In the genomic region with DNA sequence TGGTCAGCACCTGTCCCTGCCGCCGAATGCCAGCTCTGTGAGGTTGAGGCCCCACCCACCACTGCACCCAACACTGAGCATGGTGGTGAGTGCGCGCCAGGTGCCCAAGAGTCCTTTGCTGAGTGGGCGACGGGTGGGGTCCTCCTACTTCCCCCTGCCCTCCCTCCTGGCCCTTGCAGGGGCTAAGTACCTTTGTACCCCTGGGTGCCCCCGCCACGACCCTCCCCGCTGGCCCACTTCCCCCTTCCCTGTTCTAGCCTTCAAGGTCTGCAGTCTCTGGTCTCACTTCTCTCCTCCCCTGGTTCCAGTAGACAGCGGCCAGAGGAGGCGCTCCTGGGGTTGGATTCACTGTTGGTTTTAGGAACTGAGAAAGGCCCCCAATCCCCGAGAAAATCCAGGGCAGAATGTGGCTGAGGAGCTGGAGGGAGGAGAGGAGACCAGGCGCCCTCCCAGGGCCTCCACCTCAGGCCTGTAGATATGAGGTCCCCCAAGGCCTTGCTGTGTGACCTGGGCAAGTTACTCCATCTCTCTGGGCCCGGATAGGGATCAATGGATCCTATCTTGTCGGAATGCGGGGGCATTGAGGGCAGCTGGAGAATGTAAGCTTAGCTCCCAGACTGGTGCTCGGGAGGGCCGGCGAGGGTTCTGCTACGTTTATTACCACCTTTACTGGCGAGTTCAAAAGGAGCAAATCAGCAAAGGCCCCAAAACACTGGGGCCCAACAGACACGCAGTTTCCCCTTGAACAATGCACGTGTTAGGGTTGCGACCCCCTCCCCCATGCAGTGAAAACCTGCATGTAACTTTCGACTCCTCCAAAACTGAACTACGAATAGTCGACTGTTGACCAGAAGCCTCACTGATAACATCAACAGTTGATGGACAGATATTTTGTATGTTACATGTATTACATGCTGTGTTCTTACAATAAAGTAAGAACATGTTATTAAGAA, we compare ENCODE assay signal across 8 cellular contexts. TPM values are rescaled to one million over a fixed set of nuclear protein-coding genes. Genes with fewer than 3 reads are reported as not detected.
DNase-seq lines count a peak whose midpoint lies in the region; ATAC-seq lines count a peak whose summit lies in the region.

No MANE protein-coding gene starts in this region.

- no peaks in the 10 kb centered on the region for H3K36me3 Mint-ChIP-seq in activated naive CD4-positive, alpha-beta T cell treated with anti-CD3 and anti-CD28 coated beads for 36 hours (ENCODE audit: low read depth)
- H3K36me3 Mint-ChIP-seq in activated T-cell treated with anti-CD3 and anti-CD28 coated beads, Interleukin-2, amount 50 U/mL, for 72 hours (ENCODE audit: insufficient read depth in 2 of 2): peaks cover 0 to 3% of the 10 kb centered on the region in 2 donors

- peaks cover 11% of the 10 kb centered on the region for H3K4me1 ChIP-seq in iPS-20b (ENCODE audit: insufficient read depth, low read length)

- CTCF ChIA-PET in activated naive CD4-positive, alpha-beta T cell treated with anti-CD3 and anti-CD28 coated beads for 36 hours (lab: Charles Lee): no interaction called here

- intact Hi-C loops in activated naive CD4-positive, alpha-beta T cell treated with anti-CD3 and anti-CD28 coated beads for 36 hours (cut with micrococcal nuclease): loop anchor here (1.0 to 10.0 kb wide), 5 partner anchors 42 to 321 kb away; no protein-coding TSS in a partner anchor

- peak overlapping the region; percentile 29; the same call in 1 of the 2 replicates for H3K4me3 ChIP-seq in iPS-20b (ENCODE audit: low read length)

- peak overlapping the region; percentile 33; the same call in 1 of the 2 replicates for H3K9ac ChIP-seq in iPS-20b (ENCODE audit: low read depth, low read length)

- peaks cover 44% of the 10 kb centered on the region for H3K4me1 Mint-ChIP-seq in activated naive CD4-positive, alpha-beta T cell treated with anti-CD3 and anti-CD28 coated beads for 36 hours (ENCODE audit: low read depth)
- H3K4me1 Mint-ChIP-seq in activated T-cell treated with anti-CD3 and anti-CD28 coated beads, Interleukin-2, amount 50 U/mL, for 72 hours (ENCODE audit: low read depth): peaks cover 31% of the 10 kb centered on the region
- peaks cover 40% of the 10 kb centered on the region for H3K4me1 Mint-ChIP-seq in stimulated activated naive CD8-positive, alpha-beta T cell treated with anti-CD3 and anti-CD28 coated beads, Interleukin-15, amount 100 ng/mL, for 72 hours

- DNase-seq in activated naive CD4-positive, alpha-beta T cell treated with anti-CD3 and anti-CD28 coated beads for 36 hours: peak; percentile 42
- DNase-seq in activated naive CD4-positive, alpha-beta T cell (lab: John Stamatoyannopoulos, UW): no peak
- DNase-seq in activated T-cell treated with anti-CD3 and anti-CD28 coated beads, Interleukin-2, amount 50 U/mL, for 72 hours: no peak
- DNase-seq in stimulated activated naive CD8-positive, alpha-beta T cell treated with anti-CD3 and anti-CD28 coated beads, Interleukin-15, amount 100 ng/mL, for 72 hours: no peak
- DNase-seq in HT-29 (ENCODE audit: low spot score): no peak
- no peak for DNase-seq in SIG-M5 (lab: John Stamatoyannopoulos, UW)
- DNase-seq in NCI-H187 (lab: John Stamatoyannopoulos, UW): no peak

- ATAC-seq in activated T-cell treated with anti-CD3 and anti-CD28 coated beads, Interleukin-2, amount 50 U/mL, for 72 hours (replicated peaks in 1 of 2): peak; percentile 5 to 6
- ATAC-seq in stimulated activated naive CD8-positive, alpha-beta T cell treated with anti-CD3 and anti-CD28 coated beads, Interleukin-15, amount 100 ng/mL, for 72 hours: peak; percentile 44

- peak overlapping the region; percentile 70 for H3K27ac Mint-ChIP-seq in activated naive CD4-positive, alpha-beta T cell treated with anti-CD3 and anti-CD28 coated beads for 36 hours
- H3K27ac Mint-ChIP-seq in activated T-cell treated with anti-CD3 and anti-CD28 coated beads, Interleukin-2, amount 50 U/mL, for 72 hours: no peak overlapping the region
- peak overlapping the region in 1 of 2 donors; percentile 34 for H3K27ac Mint-ChIP-seq in stimulated activated naive CD8-positive, alpha-beta T cell treated with anti-CD3 and anti-CD28 coated beads, Interleukin-15, amount 100 ng/mL, for 72 hours

- H3K27me3 ChIP-seq in iPS-20b (ENCODE audit: insufficient read depth, low read length): 0 out of 2 replicates have a peak, but pooled peaks cover 4% of the 10 kb centered on the region

- no peak overlapping the region for H3K4me3 Mint-ChIP-seq in activated naive CD4-positive, alpha-beta T cell treated with anti-CD3 and anti-CD28 coated beads for 36 hours
- peak overlapping the region; percentile 27 to 58 for H3K4me3 Mint-ChIP-seq in activated T-cell treated with anti-CD3 and anti-CD28 coated beads, Interleukin-2, amount 50 U/mL, for 72 hours
- peak overlapping the region in 1 of 2 donors; percentile 76 for H3K4me3 Mint-ChIP-seq in stimulated activated naive CD8-positive, alpha-beta T cell treated with anti-CD3 and anti-CD28 coated beads, Interleukin-15, amount 100 ng/mL, for 72 hours

- peaks cover 10% of the 10 kb centered on the region for H3K9me3 Mint-ChIP-seq in activated naive CD4-positive, alpha-beta T cell treated with anti-CD3 and anti-CD28 coated beads for 36 hours
- H3K9me3 Mint-ChIP-seq in activated T-cell treated with anti-CD3 and anti-CD28 coated beads, Interleukin-2, amount 50 U/mL, for 72 hours: peaks cover 0 to 4% of the 10 kb centered on the region in 2 donors
- H3K9me3 Mint-ChIP-seq in stimulated activated naive CD8-positive, alpha-beta T cell treated with anti-CD3 and anti-CD28 coated beads, Interleukin-15, amount 100 ng/mL, for 72 hours: peaks cover under 1 to 14% of the 10 kb centered on the region in 2 donors

- no peak overlapping the region for H3K27ac ChIP-seq in iPS-20b (ENCODE audit: low read length)

- no peaks in the 10 kb centered on the region for H3K27me3 Mint-ChIP-seq in activated naive CD4-positive, alpha-beta T cell treated with anti-CD3 and anti-CD28 coated beads for 36 hours (ENCODE audit: low read depth)
- H3K27me3 Mint-ChIP-seq in activated T-cell treated with anti-CD3 and anti-CD28 coated beads, Interleukin-2, amount 50 U/mL, for 72 hours (ENCODE audit: low read depth): no peaks in the 10 kb centered on the region
- H3K27me3 Mint-ChIP-seq in stimulated activated naive CD8-positive, alpha-beta T cell treated with anti-CD3 and anti-CD28 coated beads, Interleukin-15, amount 100 ng/mL, for 72 hours: no peaks in the 10 kb centered on the region

- H3K9me3 ChIP-seq in iPS-20b (ENCODE audit: insufficient read depth, low read depth, low read length): peaks cover 3% of the 10 kb centered on the region

- H3K36me3 ChIP-seq in iPS-20b (ENCODE audit: insufficient read depth, low read depth, low read length): no peaks in the 10 kb centered on the region

RNA-seq across cellular contexts. Expression of a gene that starts 31.9 kb away (rescaled TPM):
- under 1 TPM; 0.12 to 0.17 TPM for total RNA-seq in activated naive CD4-positive, alpha-beta T cell treated with anti-CD3 and anti-CD28 coated beads for 36 hours
- 1 to 10 TPM; 2.3 to 5.5 TPM for total RNA-seq in activated T-cell treated with anti-CD3 and anti-CD28 coated beads, Interleukin-2, amount 50 U/mL, for 72 hours
- not detected in 2 replicates for total RNA-seq in HT-29 (2014; rRNA removed; shearing (Covaris generic))
